In the genomic region with DNA sequence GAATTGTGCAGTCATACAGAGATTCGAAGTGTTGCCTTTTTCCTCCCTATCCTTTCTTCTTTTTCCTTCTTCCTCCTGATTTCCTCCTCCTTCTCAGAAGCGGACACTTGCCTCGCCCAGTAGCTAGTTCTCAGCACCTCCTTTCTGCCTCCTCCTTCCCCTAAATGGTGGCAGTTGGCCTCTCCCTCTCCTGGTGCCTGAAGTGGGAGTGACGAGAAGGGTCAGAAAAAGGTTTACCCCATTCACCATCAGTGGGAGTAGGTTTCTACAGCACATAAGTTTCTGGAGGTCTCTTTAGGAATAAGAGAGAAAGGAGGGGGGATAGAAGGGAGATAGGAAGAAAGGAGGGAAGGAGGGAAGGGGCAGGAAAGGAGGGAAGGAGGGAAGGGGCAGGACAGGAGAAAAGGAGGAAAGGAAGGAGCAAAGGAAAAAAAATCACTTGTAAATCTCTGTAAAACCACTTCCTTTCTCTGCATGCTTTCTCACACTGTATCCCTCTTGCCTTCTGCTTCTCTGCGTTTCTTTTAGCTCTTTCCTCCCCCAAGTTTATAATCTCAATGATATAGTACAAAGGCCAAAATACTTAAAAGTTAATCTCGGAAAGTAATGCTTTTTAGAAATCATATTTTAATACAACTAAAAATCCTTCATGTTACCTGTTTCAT, we compare ENCODE assay signal across 11 cellular contexts. TPM values are rescaled to one million over a fixed set of nuclear protein-coding genes. Genes with fewer than 3 reads are reported as not detected.
DNase-seq lines count a peak whose midpoint lies in the region; ATAC-seq and TF ChIP-seq lines count a peak whose summit lies in the region.
"Had no signal": no experiment of that assay in that cellular context is flagged by ENCODE, and none has a peak within 500 bp of the region (broad histone marks: within the 10 kb centered on the region; RNA-seq: fewer than 3 reads in every experiment).

No MANE protein-coding gene starts in this region.

- no peak for DNase-seq in activated T-cell treated with anti-CD3 and anti-CD28 coated beads, Interleukin-2, amount 50 U/mL, for 24 hours
- no peak for DNase-seq in activated T-cell treated with anti-CD3 and anti-CD28 coated beads, Interleukin-2, amount 50 U/mL, for 4 hours
- DNase-seq in mammary epithelial cell, result no peak
- no peak for DNase-seq in naive B cell
- DNase-seq in tibial artery, result no peak
- DNase-seq in stimulated activated naive B cell treated with anti-CD40 and anti-IgM and Interleukin-4, amounts not matched to agents 10 μg/mL and 1 μg/mL and 100 μg/mL, for 72 hours, result no peak
- no peak for DNase-seq in HT-29 (ENCODE audit: low spot score)
- no peak for DNase-seq in psoas muscle
- DNase-seq: NCI-H2171 had no signal

- H3K27ac ChIP-seq in mammary epithelial cell (ENCODE audit: insufficient read depth, low read depth, low read length) (no peak overlapping the region), tibial artery (peak overlapping the region; percentile 74 to 77), psoas muscle (no peak overlapping the region)

- WGBS in mammary epithelial cell (ENCODE audit: low coverage, missing lambda C conversion rate), result 82% methylated on average over 5 of the region's 6 CpGs
- WGBS in psoas muscle, 3 donors, result 76 to 88% (median 76%) methylated on average over 6 of the region's 6 CpGs

- no peak overlapping the region for H3K4me3 ChIP-seq in mammary epithelial cell (replicated peaks in 1 of 3; ENCODE audit: insufficient read depth in 1 of 3, low read depth in 2 of 3, low read length in 3 of 3)
- no peak overlapping the region for H3K4me3 ChIP-seq in tibial artery
- no peak overlapping the region for H3K4me3 ChIP-seq in psoas muscle

- dilution Hi-C loops in mammary epithelial cell (cut with HindIII; ENCODE audit: low sequenced_read_pairs), result loop anchor here (25.0 kb wide), 1 partner anchor 313 kb away; no protein-coding TSS in a partner anchor

- CTCF ChIA-PET in mammary epithelial cell (lab: Charles Lee; ENCODE audit: low non-redundant PET), result interaction anchor here (0.6 to 0.7 kb wide), 5 partner anchors 30 to 398 kb away, joined by 3 to 8 read pairs (median 3); a partner anchor contains a TSS

- no peak overlapping the region for H3K9ac ChIP-seq in mammary epithelial cell (ENCODE audit: insufficient read depth, low read length)

- H3K4me1 ChIP-seq in mammary epithelial cell (ENCODE audit: insufficient read depth, low read length) (peaks cover 23% of the 10 kb centered on the region), tibial artery (peaks cover 0 to 66% (median 30%) of the 10 kb centered on the region in 4 donors), psoas muscle (no peaks in the 10 kb centered on the region)

- peak overlapping the region; percentile 49 for H3K27ac Mint-ChIP-seq in activated T-cell treated with anti-CD3 and anti-CD28 coated beads, Interleukin-2, amount 50 U/mL, for 24 hours
- H3K27ac Mint-ChIP-seq in naive B cell, result peak overlapping the region in 4 of 6 donors; percentile 19 to 77 (median 36)
- no peak overlapping the region for H3K27ac Mint-ChIP-seq in stimulated activated naive B cell treated with anti-CD40 and anti-IgM and Interleukin-4, amounts not matched to agents 10 μg/mL and 1 μg/mL and 100 μg/mL, for 72 hours

- no peaks in the 10 kb centered on the region for H3K36me3 Mint-ChIP-seq in activated T-cell treated with anti-CD3 and anti-CD28 coated beads, Interleukin-2, amount 50 U/mL, for 24 hours (ENCODE audit: low read depth)
- no peaks in the 10 kb centered on the region for H3K36me3 Mint-ChIP-seq in activated T-cell treated with anti-CD3 and anti-CD28 coated beads, Interleukin-2, amount 50 U/mL, for 4 hours (ENCODE audit: insufficient read depth)
- no peaks in the 10 kb centered on the region for H3K36me3 Mint-ChIP-seq in naive B cell
- no peaks in the 10 kb centered on the region for H3K36me3 Mint-ChIP-seq in stimulated activated naive B cell treated with anti-CD40 and anti-IgM and Interleukin-4, amounts not matched to agents 10 μg/mL and 1 μg/mL and 100 μg/mL, for 72 hours

- H3K9me3 Mint-ChIP-seq in activated T-cell treated with anti-CD3 and anti-CD28 coated beads, Interleukin-2, amount 50 U/mL, for 24 hours, result no peaks in the 10 kb centered on the region
- H3K9me3 Mint-ChIP-seq in activated T-cell treated with anti-CD3 and anti-CD28 coated beads, Interleukin-2, amount 50 U/mL, for 4 hours, result no peaks in the 10 kb centered on the region
- H3K9me3 Mint-ChIP-seq in naive B cell, result no peaks in the 10 kb centered on the region
- H3K9me3 Mint-ChIP-seq in stimulated activated naive B cell treated with anti-CD40 and anti-IgM and Interleukin-4, amounts not matched to agents 10 μg/mL and 1 μg/mL and 100 μg/mL, for 72 hours, result no peaks in the 10 kb centered on the region

- no peaks in the 10 kb centered on the region for H3K79me2 ChIP-seq in mammary epithelial cell (ENCODE audit: insufficient read depth, low read length)

- intact Hi-C loops in mammary epithelial cell (cut with micrococcal nuclease), result no loop called here
- intact Hi-C loops in tibial artery (cut with DNase I; ENCODE audit: low total_unique reads), result loop anchor here (5.0 kb wide), 1 partner anchor 308 kb away; no protein-coding TSS in a partner anchor
- intact Hi-C loops in psoas muscle (cut with DNase I), result no loop called here

- H3K36me3 ChIP-seq in mammary epithelial cell (ENCODE audit: insufficient read depth, low read length) (no peaks in the 10 kb centered on the region), tibial artery (no peaks in the 10 kb centered on the region), psoas muscle (ENCODE audit: insufficient read depth in 1 of 2, low read depth in 1 of 2) (no peaks in the 10 kb centered on the region)

- ATAC-seq in activated T-cell treated with anti-CD3 and anti-CD28 coated beads, Interleukin-2, amount 50 U/mL, for 4 hours, result no peak
- ATAC-seq in naive B cell (ENCODE audit: low read depth in 2 of 2), result no peak
- ATAC-seq in stimulated activated naive B cell treated with anti-CD40 and anti-IgM and Interleukin-4, amounts not matched to agents 10 μg/mL and 1 μg/mL and 100 μg/mL, for 72 hours (replicated peaks), result no peak
- ATAC-seq in psoas muscle, result no peak

- in situ Hi-C loops in mammary epithelial cell (cut with MboI; ENCODE audit: low sequenced_read_pairs in 2 of 2), result loop anchor here (10.0 to 25.0 kb wide), 3 partner anchors 313 to 413 kb away; no protein-coding TSS in a partner anchor

- no peak overlapping the region for H3K4me2 ChIP-seq in mammary epithelial cell (ENCODE audit: insufficient read depth, low read depth, low read length)

- H3K4me1 Mint-ChIP-seq in activated T-cell treated with anti-CD3 and anti-CD28 coated beads, Interleukin-2, amount 50 U/mL, for 24 hours (ENCODE audit: low read depth), result peaks cover 69% of the 10 kb centered on the region
- peaks cover 63% of the 10 kb centered on the region for H3K4me1 Mint-ChIP-seq in activated T-cell treated with anti-CD3 and anti-CD28 coated beads, Interleukin-2, amount 50 U/mL, for 4 hours (ENCODE audit: low read depth)
- peaks cover 21 to 28% (median 25%) of the 10 kb centered on the region in 3 donors for H3K4me1 Mint-ChIP-seq in naive B cell
- H3K4me1 Mint-ChIP-seq in stimulated activated naive B cell treated with anti-CD40 and anti-IgM and Interleukin-4, amounts not matched to agents 10 μg/mL and 1 μg/mL and 100 μg/mL, for 72 hours, result peaks cover 19 to 39% of the 10 kb centered on the region in 2 donors

- BruUV-seq in mammary epithelial cell (replicated peaks; lab: Mats Ljungman, UMichigan), result no TSS peak

- H4K20me1 ChIP-seq in mammary epithelial cell (ENCODE audit: insufficient read depth, low read length), result no peaks in the 10 kb centered on the region

- no peak overlapping the region for H3K4me3 Mint-ChIP-seq in activated T-cell treated with anti-CD3 and anti-CD28 coated beads, Interleukin-2, amount 50 U/mL, for 24 hours
- H3K4me3 Mint-ChIP-seq in activated T-cell treated with anti-CD3 and anti-CD28 coated beads, Interleukin-2, amount 50 U/mL, for 4 hours, result no peak overlapping the region
- H3K4me3 Mint-ChIP-seq in naive B cell, result peak overlapping the region in 3 of 8 donors; percentile 23 to 85 (median 57)
- H3K4me3 Mint-ChIP-seq in stimulated activated naive B cell treated with anti-CD40 and anti-IgM and Interleukin-4, amounts not matched to agents 10 μg/mL and 1 μg/mL and 100 μg/mL, for 72 hours, result peak overlapping the region in 1 of 2 donors; percentile 33

- H3K9me3 ChIP-seq in mammary epithelial cell (replicated peaks; ENCODE audit: insufficient read depth, low read length) (no peaks in the 10 kb centered on the region), tibial artery (no peaks in the 10 kb centered on the region), psoas muscle (no peaks in the 10 kb centered on the region)

- TF ChIP-seq CTCF in mammary epithelial cell (conservative IDR thresholded peaks at IDR 0.05 in 1 of 2, IDR thresholded peaks at IDR 0.05 in 1 of 2; ENCODE audit: extremely low read depth in 1 of 2, insufficient read depth in 1 of 2, low read depth in 1 of 2, low read length in 2 of 2) (no peak), tibial artery (IDR thresholded peaks at IDR 0.05) (no peak), psoas muscle (IDR thresholded peaks at IDR 0.05) (no peak)

- peak overlapping the region; percentile 73 for H2AFZ ChIP-seq in mammary epithelial cell (ENCODE audit: low read depth, low read length)

- no peaks in the 10 kb centered on the region for H3K27me3 Mint-ChIP-seq in activated T-cell treated with anti-CD3 and anti-CD28 coated beads, Interleukin-2, amount 50 U/mL, for 24 hours
- no peaks in the 10 kb centered on the region for H3K27me3 Mint-ChIP-seq in activated T-cell treated with anti-CD3 and anti-CD28 coated beads, Interleukin-2, amount 50 U/mL, for 4 hours (ENCODE audit: low read depth)
- no peaks in the 10 kb centered on the region for H3K27me3 Mint-ChIP-seq in naive B cell
- no peaks in the 10 kb centered on the region for H3K27me3 Mint-ChIP-seq in stimulated activated naive B cell treated with anti-CD40 and anti-IgM and Interleukin-4, amounts not matched to agents 10 μg/mL and 1 μg/mL and 100 μg/mL, for 72 hours

- no peaks in the 10 kb centered on the region for H3K27me3 ChIP-seq in mammary epithelial cell (ENCODE audit: insufficient read depth, low read length)
- H3K27me3 ChIP-seq in tibial artery, result no peaks in the 10 kb centered on the region
- no peaks in the 10 kb centered on the region for H3K27me3 ChIP-seq in psoas muscle (ENCODE audit: insufficient read depth in 3 of 3, low read length in 2 of 3)

RNA-seq across cellular contexts. Expression of a gene that starts 20.3 kb away (rescaled TPM):
- total RNA-seq in activated T-cell treated with anti-CD3 and anti-CD28 coated beads, Interleukin-2, amount 50 U/mL, for 4 hours, result not detected
- total RNA-seq in mammary epithelial cell (not detected), psoas muscle (10 to 100 TPM in 2 of 4 donors, 1 to 10 TPM in 1, not detected in 1; 2.9 to 17.3 (median 13.5) TPM)
- polyA plus RNA-seq in mammary epithelial cell (not detected), naive B cell (ENCODE audit: low read depth in 6 of 6) (not detected), psoas muscle (under 1 TPM; 0.18 to 0.31 (median 0.22) TPM)
- polyA minus RNA-seq in mammary epithelial cell, result not detected
- total RNA-seq in HT-29 (2014; rRNA removed; shearing (Covaris generic)), result not detected in 2 replicates
- total RNA-seq: cerebellum, glomerular endothelial cell had no signal

RNA-seq across cellular contexts. Expression of a gene that starts 43.7 kb away (rescaled TPM):
- total RNA-seq in activated T-cell treated with anti-CD3 and anti-CD28 coated beads, Interleukin-2, amount 50 U/mL, for 4 hours, result 10 to 100 TPM; 16.8 to 19.1 (median 17.8) TPM
- 10 to 100 TPM; 17.7 to 18.3 TPM for total RNA-seq in mammary epithelial cell
- 18.5 TPM for polyA plus RNA-seq in mammary epithelial cell
- polyA minus RNA-seq in mammary epithelial cell, result 15.7 TPM
- 100 to 1,000 TPM in 1 of 6 donors, 10 to 100 TPM in 5; 70.8 to 127 (median 94.5) TPM for polyA plus RNA-seq in naive B cell (ENCODE audit: low read depth in 6 of 6)
- 20.5 and 21.3 TPM in 2 replicates for total RNA-seq in HT-29 (2014; rRNA removed; shearing (Covaris generic))
- 10 to 100 TPM; 10.8 to 13.8 (median 12.7) TPM for total RNA-seq in psoas muscle
- 10 to 100 TPM; 16.6 to 24.7 (median 22.6) TPM for polyA plus RNA-seq in psoas muscle

Comparison
In these comparisons a context has a peak if more than half of its experiments do, and no peak if none do; other contexts are left out.
1. H3K27ac ChIP-seq: peak in tibial artery (2 of 2); none in mammary epithelial cell (single experiment) and psoas muscle (single experiment).